ENCODE assay signal across 8 cellular contexts in genomic region chr11:56841210-56841810, GRCh38.
DNase-seq lines count a peak whose midpoint lies in the region; ATAC-seq, FAIRE-seq and TF ChIP-seq lines count a peak whose summit lies in the region.

No MANE protein-coding gene starts in this region.

- H2AFZ ChIP-seq in astrocyte (ENCODE audit: low read depth, low read length): no peak overlapping the region
- no peak overlapping the region for H2AFZ ChIP-seq in hepatocyte

- H3K27me3 ChIP-seq in astrocyte (ENCODE audit: insufficient read depth, low read length) (no peaks in the 10 kb centered on the region), hepatocyte (no peaks in the 10 kb centered on the region)

- H3K9me3 ChIP-seq in astrocyte (ENCODE audit: insufficient read depth, low read depth, low read length): no peaks in the 10 kb centered on the region
- H3K9me3 ChIP-seq in hepatocyte (ENCODE audit: low read depth): no peaks in the 10 kb centered on the region

- WGBS in hepatocyte (ENCODE audit: low lambda C conversion rate, missing lambda C conversion rate): 20% methylated on average over 8 of the region's 8 CpGs

- no peaks in the 10 kb centered on the region for H3K36me3 Mint-ChIP-seq in astrocyte (ENCODE audit: low read depth, unreplicated experiment)

- H3K4me2 ChIP-seq in astrocyte (ENCODE audit: low read length) (peak overlapping the region; percentile 45), hepatocyte (peak overlapping the region; percentile 43)

- peaks cover 2% of the 10 kb centered on the region for H3K27me3 Mint-ChIP-seq in astrocyte (ENCODE audit: low read depth, unreplicated experiment)

- peaks cover 4% of the 10 kb centered on the region for H3K4me1 ChIP-seq in astrocyte (ENCODE audit: insufficient read depth, low read length)
- peaks cover 6% of the 10 kb centered on the region for H3K4me1 ChIP-seq in hepatocyte (ENCODE audit: insufficient read depth)

- no peaks in the 10 kb centered on the region for H3K9me2 ChIP-seq in hepatocyte (replicated peaks; ENCODE audit: insufficient read depth)

- peak; percentile 51 for ATAC-seq in HG03025 (IDR thresholded peaks at IDR 0.05; ENCODE audit: low FRiP score, unreplicated experiment)

- peak; percentile 76 for TF ChIP-seq CTCF in astrocyte (IDR thresholded peaks at IDR 0.05; ENCODE audit: insufficient read depth, low read depth, low read length)
- peak; percentile 81 for TF ChIP-seq CTCF in hepatocyte (IDR thresholded peaks at IDR 0.05; ENCODE audit: poor library complexity)

- no peak overlapping the region for H3K27ac Mint-ChIP-seq in astrocyte (ENCODE audit: unreplicated experiment)

- H3K9ac ChIP-seq in astrocyte (ENCODE audit: low read length): no peak overlapping the region

- H3K79me2 ChIP-seq in astrocyte (ENCODE audit: insufficient read depth, low read length): no peaks in the 10 kb centered on the region
- no peaks in the 10 kb centered on the region for H3K79me2 ChIP-seq in hepatocyte

- H3K9me3 Mint-ChIP-seq in astrocyte (ENCODE audit: unreplicated experiment): peaks cover 6% of the 10 kb centered on the region

- peaks cover under 1% of the 10 kb centered on the region for H3K4me1 Mint-ChIP-seq in astrocyte (ENCODE audit: low read depth, unreplicated experiment)

- H3K36me3 ChIP-seq in astrocyte (ENCODE audit: insufficient read depth, low read length) (no peaks in the 10 kb centered on the region), hepatocyte (replicated peaks; ENCODE audit: insufficient read depth, low read depth) (no peaks in the 10 kb centered on the region)

- H3K4me3 Mint-ChIP-seq in astrocyte (ENCODE audit: unreplicated experiment): no peak overlapping the region

- H3K4me3 ChIP-seq in astrocyte (ENCODE audit: insufficient read depth, low read depth, low read length) (no peak overlapping the region), hepatocyte (no peak overlapping the region)

- DNase-seq in ELR (ENCODE audit: low read depth) (peak; percentile 61), NCI-H460 (ENCODE audit: extremely low read depth, low read depth) (peak; percentile 33), astrocyte (ENCODE audit: low read depth) (peak; percentile 36), hepatocyte (ENCODE audit: low spot score) (peak; percentile 78), smooth muscle cell of the brain vasculature (ENCODE audit: low read depth, low spot score) (peak; percentile 26)
- DNase-seq in effector CD4-positive, alpha-beta T cell: no peak

- H3K27ac ChIP-seq in astrocyte (ENCODE audit: low read depth, low read length) (no peak overlapping the region), hepatocyte (no peak overlapping the region)

- H4K20me1 ChIP-seq in astrocyte (ENCODE audit: insufficient read depth, low read length) (no peaks in the 10 kb centered on the region), hepatocyte (ENCODE audit: insufficient read depth, poor library complexity, severe bottlenecking) (no peaks in the 10 kb centered on the region)

- FAIRE-seq in A204.1 (lab: Jason Lieb, UNC): peak; percentile 86
- FAIRE-seq in astrocyte (lab: Jason Lieb, UNC): peak; percentile 70
